In the genomic region with DNA sequence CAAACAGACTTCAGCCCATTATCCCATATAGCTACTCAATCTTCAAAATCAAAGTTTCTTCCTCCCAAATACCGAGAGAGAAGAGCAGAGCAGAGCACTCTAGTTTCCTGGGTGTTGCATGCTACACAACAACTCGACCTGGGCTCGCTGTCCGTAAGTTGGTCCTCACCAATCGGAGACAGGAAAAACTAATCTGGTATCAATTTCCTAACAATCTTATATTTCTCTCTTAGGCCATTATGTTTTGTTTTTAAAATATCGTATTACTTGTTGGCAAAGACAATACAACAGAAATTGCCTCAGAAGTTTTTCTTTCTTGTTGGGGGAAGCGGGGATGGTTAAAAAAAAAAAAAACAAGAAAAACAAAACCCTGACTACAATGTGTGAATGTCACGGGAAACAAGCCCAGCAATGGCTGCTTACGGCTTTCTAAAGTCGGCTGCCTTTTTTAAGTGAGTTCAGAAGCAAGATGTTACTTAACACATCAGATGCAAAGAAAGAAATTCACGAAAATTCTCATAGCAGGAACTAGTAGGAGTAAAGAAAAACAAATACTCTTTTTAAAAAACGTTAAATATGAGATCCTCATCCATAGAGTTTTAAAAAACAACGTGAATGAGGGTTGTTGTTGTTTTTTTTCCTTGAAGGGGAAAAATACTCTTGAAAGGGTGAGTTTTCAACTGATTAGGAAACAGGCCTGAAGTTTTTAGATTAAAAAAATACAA, we compare ENCODE assay signal across 8 cellular contexts. TPM values are rescaled to one million over a fixed set of nuclear protein-coding genes. Genes with fewer than 3 reads are reported as not detected.
A peak's percentile ranks its signal among the peaks of the same experiment; 100 is the strongest.
DNase-seq lines count a peak whose midpoint lies in the region; ATAC-seq, FAIRE-seq and TF ChIP-seq lines count a peak whose summit lies in the region.

No MANE protein-coding gene starts in this region.

- 0 to 1% (median 1%) methylated on average over 13 of the region's 13 CpGs for WGBS in small intestine, 3 donors

- H3K9me3 ChIP-seq in mucosa of descending colon (no peaks in the 10 kb centered on the region), small intestine (ENCODE audit: control insufficient read depth, low read depth) (no peaks in the 10 kb centered on the region)

- H3K36me3 ChIP-seq in mucosa of descending colon (ENCODE audit: low read depth) = no peaks in the 10 kb centered on the region
- H3K36me3 ChIP-seq in small intestine (ENCODE audit: control insufficient read depth in 2 of 2, insufficient read depth in 2 of 2, low read length in 2 of 2) = no peaks in the 10 kb centered on the region

- intact Hi-C loops in mucosa of descending colon (cut with DNase I, micrococcal nuclease) = loop anchor here in 1 of 2 donors (10.0 kb wide), 2 partner anchors 47 to 167 kb away; no protein-coding TSS in a partner anchor

- H3K4me1 ChIP-seq in mucosa of descending colon (ENCODE audit: low read depth) (peaks cover 34% of the 10 kb centered on the region), small intestine (ENCODE audit: control insufficient read depth in 2 of 2, insufficient read depth in 1 of 2, low read depth in 1 of 2, low read length in 1 of 2) (peaks cover 2 to 19% of the 10 kb centered on the region in 2 donors)

- no peak for ATAC-seq in mucosa of descending colon

- FAIRE-seq in small intestine (lab: Jason Lieb, UNC) = no peak

- TF ChIP-seq CTCF in 22Rv1 (IDR thresholded peaks at IDR 0.05) (no peak), mucosa of descending colon (IDR thresholded peaks at IDR 0.05) (no peak)

- peak overlapping the region; percentile 56 for H3K4me3 ChIP-seq in mucosa of descending colon
- peak overlapping the region in 1 of 2 donors; percentile 70 for H3K4me3 ChIP-seq in small intestine (ENCODE audit: low read depth in 1 of 2, low read length in 2 of 2)

- no peaks in the 10 kb centered on the region for H3K27me3 ChIP-seq in small intestine (ENCODE audit: control insufficient read depth in 2 of 2, insufficient read depth in 2 of 2, low read length in 2 of 2)

- H3K27ac ChIP-seq in 22Rv1 (peak overlapping the region; percentile 89), small intestine (ENCODE audit: low read depth in 1 of 2, low read length in 1 of 2) (peak overlapping the region in 1 of 2 donors; percentile 78)

- DNase-seq in GM04504 (ENCODE audit: low read depth) (peak; percentile 35), dermis blood vessel endothelial cell (peak; percentile 71), mucosa of descending colon (peak in 1 of 3 donors; percentile 43), small intestine (no peak), GDM1 (lab: John Stamatoyannopoulos, UW) (no peak), DMS114 treated with DMSO at 0.1 percent for 48 hours (lab: John Stamatoyannopoulos, UW; ENCODE audit: unreplicated experiment) (no peak)

TF ChIP-seq in PFSK-1, 5 proteins besides CTCF, POLR2A, EP300 and RAD21:
- TF ChIP-seq, protein P1, sequence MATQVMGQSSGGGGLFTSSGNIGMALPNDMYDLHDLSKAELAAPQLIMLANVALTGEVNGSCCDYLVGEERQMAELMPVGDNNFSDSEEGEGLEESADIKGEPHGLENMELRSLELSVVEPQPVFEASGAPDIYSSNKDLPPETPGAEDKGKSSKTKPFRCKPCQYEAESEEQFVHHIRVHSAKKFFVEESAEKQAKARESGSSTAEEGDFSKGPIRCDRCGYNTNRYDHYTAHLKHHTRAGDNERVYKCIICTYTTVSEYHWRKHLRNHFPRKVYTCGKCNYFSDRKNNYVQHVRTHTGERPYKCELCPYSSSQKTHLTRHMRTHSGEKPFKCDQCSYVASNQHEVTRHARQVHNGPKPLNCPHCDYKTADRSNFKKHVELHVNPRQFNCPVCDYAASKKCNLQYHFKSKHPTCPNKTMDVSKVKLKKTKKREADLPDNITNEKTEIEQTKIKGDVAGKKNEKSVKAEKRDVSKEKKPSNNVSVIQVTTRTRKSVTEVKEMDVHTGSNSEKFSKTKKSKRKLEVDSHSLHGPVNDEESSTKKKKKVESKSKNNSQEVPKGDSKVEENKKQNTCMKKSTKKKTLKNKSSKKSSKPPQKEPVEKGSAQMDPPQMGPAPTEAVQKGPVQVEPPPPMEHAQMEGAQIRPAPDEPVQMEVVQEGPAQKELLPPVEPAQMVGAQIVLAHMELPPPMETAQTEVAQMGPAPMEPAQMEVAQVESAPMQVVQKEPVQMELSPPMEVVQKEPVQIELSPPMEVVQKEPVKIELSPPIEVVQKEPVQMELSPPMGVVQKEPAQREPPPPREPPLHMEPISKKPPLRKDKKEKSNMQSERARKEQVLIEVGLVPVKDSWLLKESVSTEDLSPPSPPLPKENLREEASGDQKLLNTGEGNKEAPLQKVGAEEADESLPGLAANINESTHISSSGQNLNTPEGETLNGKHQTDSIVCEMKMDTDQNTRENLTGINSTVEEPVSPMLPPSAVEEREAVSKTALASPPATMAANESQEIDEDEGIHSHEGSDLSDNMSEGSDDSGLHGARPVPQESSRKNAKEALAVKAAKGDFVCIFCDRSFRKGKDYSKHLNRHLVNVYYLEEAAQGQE (IDR thresholded peaks at IDR 0.05; ENCODE audit: insufficient read depth in 1 of 2, low read depth in 2 of 2, low read length in 2 of 2) = no peak
- peak; percentile 25; the same call in 1 of the 2 replicates for TF ChIP-seq SIN3A (IDR thresholded peaks at IDR 0.05; ENCODE audit: borderline replicate concordance, insufficient read depth, low read length)

RNA-seq across cellular contexts. Expression of gene VGLL4, which starts 1.9 kb away (rescaled TPM):
- 31.5 TPM for polyA plus RNA-seq in PFSK-1 (2012; ENCODE audit: insufficient read length, low read depth)
- total RNA-seq in dermis blood vessel endothelial cell (76.7 and 79.0 TPM in 2 replicates), mucosa of descending colon (10 to 100 TPM; 42.5 to 51.3 (median 46.4) TPM)
- 10 to 100 TPM; 26.6 to 54.8 (median 27.0) TPM for polyA plus RNA-seq in small intestine

Comparison
In these comparisons a context has a peak if more than half of its experiments do, and no peak if none do; other contexts are left out.
1. DNase-seq: peak in GM04504 (single experiment) and dermis blood vessel endothelial cell (single experiment); none in small intestine (single experiment), GDM1 (single experiment) and DMS114 treated with DMSO at 0.1 percent for 48 hours (single experiment).